ENCODE assay signal across 8 cellular contexts in the genomic region with DNA sequence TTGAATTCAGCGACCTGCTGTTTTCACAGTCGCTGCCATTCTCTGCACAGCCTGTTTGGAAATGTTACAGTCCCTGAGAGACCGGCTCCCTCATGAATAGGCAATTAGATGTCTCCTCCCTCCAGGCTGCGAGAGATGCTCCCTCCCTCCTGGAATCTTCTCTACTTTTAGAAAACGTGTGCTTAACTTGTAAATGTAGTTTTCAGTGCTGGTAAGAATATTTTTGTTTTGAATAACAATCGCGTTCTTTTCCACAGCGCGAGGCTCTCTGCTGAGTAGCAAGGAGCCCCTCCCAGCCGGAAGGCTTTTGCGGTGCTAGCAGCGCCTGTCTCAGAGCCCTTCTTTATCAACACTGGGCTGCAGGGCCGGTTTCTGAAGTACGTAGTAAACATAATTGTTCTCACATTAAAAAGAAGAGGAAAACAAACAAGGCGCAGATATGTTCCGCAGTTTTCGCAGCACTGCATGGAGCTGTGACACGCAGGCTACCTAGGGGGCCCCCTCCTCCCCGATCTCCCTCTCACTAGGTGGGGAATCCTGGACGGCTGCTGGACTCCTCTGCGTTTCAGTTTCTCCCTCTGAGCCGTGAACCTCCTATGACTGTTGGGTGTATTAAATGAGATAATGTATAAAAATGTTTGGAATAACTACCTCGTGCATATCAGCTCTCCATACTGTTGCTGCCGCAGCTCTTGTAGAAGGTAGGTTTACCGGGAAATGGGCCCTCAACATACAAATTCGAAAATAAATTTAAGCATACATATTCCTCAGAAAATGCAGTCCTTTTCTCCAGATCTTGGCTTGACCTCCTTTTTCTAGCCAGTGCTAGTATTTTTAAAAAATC.
DNase-seq lines count a peak whose midpoint lies in the region; ATAC-seq, FAIRE-seq and TF ChIP-seq lines count a peak whose summit lies in the region.

No MANE protein-coding gene starts in this region.

- H2AK5ac ChIP-seq in mesendoderm (ENCODE audit: low read length) = no peak overlapping the region

- intact Hi-C loops in A673 (cut with micrococcal nuclease; ENCODE audit: unreplicated experiment) = no loop called here

- H4K5ac ChIP-seq in mesendoderm (ENCODE audit: low read length) = no peak overlapping the region

- no peak overlapping the region for H2BK15ac ChIP-seq in mesendoderm (replicated peaks; ENCODE audit: low read depth)

- H4K8ac ChIP-seq in mesendoderm (ENCODE audit: low read depth, low read length) = no peak overlapping the region

- H3K27me3 ChIP-seq in A673 (replicated peaks; ENCODE audit: insufficient read depth, low read depth, low read length, poor library complexity) = peaks cover 16% of the 10 kb centered on the region
- peaks cover 6% of the 10 kb centered on the region for H3K27me3 ChIP-seq in bronchial epithelial cell (ENCODE audit: control insufficient read depth, insufficient read depth, low read length)
- H3K27me3 ChIP-seq in mesendoderm (ENCODE audit: insufficient read depth, low read length, poor library complexity) = no peaks in the 10 kb centered on the region

- no peak overlapping the region for H3K23ac ChIP-seq in mesendoderm (ENCODE audit: low read length)

- no TSS peak for BruUV-seq in A673 (replicated peaks; lab: Mats Ljungman, UMichigan)

- no peaks in the 10 kb centered on the region for H3K79me1 ChIP-seq in mesendoderm (ENCODE audit: low read length)

- CTCF ChIA-PET in A673 (lab: Charles Lee) = no interaction called here

- no peaks in the 10 kb centered on the region for H3K9me3 ChIP-seq in A673 (ENCODE audit: low read depth, low read length, poor library complexity, severe bottlenecking)

- H3K18ac ChIP-seq in mesendoderm (ENCODE audit: low read length) = no peak overlapping the region

- no CpG with 5 or more reads among the region's 26 CpGs for WGBS in mesendoderm (ENCODE audit: extremely low coverage, insufficient coverage, low lambda C conversion rate)

- no peak overlapping the region for H2BK120ac ChIP-seq in mesendoderm (ENCODE audit: low read depth, low read length)

- H3K4me1 ChIP-seq in A673 (ENCODE audit: insufficient read depth, low read length, poor library complexity, severe bottlenecking) (no peaks in the 10 kb centered on the region), mesendoderm (ENCODE audit: control insufficient read depth, low read depth, low read length) (no peaks in the 10 kb centered on the region)

- no peaks in the 10 kb centered on the region for H3K79me2 ChIP-seq in mesendoderm (ENCODE audit: control insufficient read depth, insufficient read depth, low read length)

- ATAC-seq in GM18907 (IDR thresholded peaks at IDR 0.05; ENCODE audit: unreplicated experiment) = peak; percentile 65

- FAIRE-seq in bronchial epithelial cell (lab: Jason Lieb, UNC) = no peak

- no peak for TF ChIP-seq CTCF in A673 (conservative IDR thresholded peaks at IDR 0.05; ENCODE audit: low read depth, low read length)
- TF ChIP-seq CTCF in bronchial epithelial cell (IDR thresholded peaks at IDR 0.05; ENCODE audit: insufficient read depth, low read length, severe bottlenecking) = no peak

- H3K27ac ChIP-seq in A673 (ENCODE audit: low read depth, low read length, poor library complexity, severe bottlenecking) = no peak overlapping the region
- no peak overlapping the region for H3K27ac ChIP-seq in mesendoderm (ENCODE audit: low read depth, low read length)

- DNase-seq in A673 (ENCODE audit: low spot score) (peak; percentile 35), NCI-H2107 treated with DMSO at 0.1 percent for 48 hours (lab: John Stamatoyannopoulos, UW; ENCODE audit: unreplicated experiment) (peak; percentile 64), bronchial epithelial cell (ENCODE audit: low read depth) (peak; percentile 19), mesendoderm (peak; percentile 22), ureter (ENCODE audit: low spot score) (peak; percentile 45), NCI-H1694 (lab: John Stamatoyannopoulos, UW) (no peak), globus pallidus (ENCODE audit: low spot score) (no peak)

- H3K4ac ChIP-seq in mesendoderm (ENCODE audit: low read depth, low read length) = no peak overlapping the region

- H3K4me3 ChIP-seq in A673 (ENCODE audit: low read depth, low read length, poor library complexity, severe bottlenecking) (peak overlapping the region; percentile 28), bronchial epithelial cell (ENCODE audit: low read depth, low read length) (peak overlapping the region; percentile 38), mesendoderm (ENCODE audit: low read length) (peak overlapping the region; percentile 36)

- POLR2A ChIA-PET in A673 (lab: Charles Lee; ENCODE audit: low non-redundant PET) = no interaction called here

- no peak overlapping the region for H2BK5ac ChIP-seq in mesendoderm (ENCODE audit: low read length)

- peak overlapping the region; percentile 24 for H3K9ac ChIP-seq in mesendoderm (ENCODE audit: low read length)

- H3K36me3 ChIP-seq in A673 (ENCODE audit: insufficient read depth, low read length, poor library complexity, severe bottlenecking) = no peaks in the 10 kb centered on the region
- H3K36me3 ChIP-seq in bronchial epithelial cell (ENCODE audit: control insufficient read depth, insufficient read depth, low read length) = no peaks in the 10 kb centered on the region
- no peaks in the 10 kb centered on the region for H3K36me3 ChIP-seq in mesendoderm (ENCODE audit: control insufficient read depth, insufficient read depth, low read length)

- no peak overlapping the region for H3K56ac ChIP-seq in mesendoderm (ENCODE audit: low read length)

- peak overlapping the region; percentile 65 for H3K4me2 ChIP-seq in mesendoderm (ENCODE audit: low read length)

Comparison
In these comparisons a context has a peak if more than half of its experiments do, and no peak if none do; other contexts are left out.
1. DNase-seq: peak in A673 (single experiment), NCI-H2107 treated with DMSO at 0.1 percent for 48 hours (single experiment), bronchial epithelial cell (single experiment), mesendoderm (single experiment) and ureter (single experiment); none in NCI-H1694 (single experiment) and globus pallidus (single experiment).
2. Peak in every context shown above with its lines, with median percentiles within 50 percentile points of each other: H3K4me3 ChIP-seq.